ENCODE assay signal across 9 cellular contexts in genomic region chr15:77633134-77633912, GRCh38. TPM values are rescaled to one million over a fixed set of nuclear protein-coding genes. Genes with fewer than 3 reads are reported as not detected.
DNase-seq lines count a peak whose midpoint lies in the region; ATAC-seq, FAIRE-seq and TF ChIP-seq lines count a peak whose summit lies in the region.
"Had no signal": no experiment of that assay in that cellular context is flagged by ENCODE, and none has a peak within 500 bp of the region (broad histone marks: within the 10 kb centered on the region; RNA-seq: fewer than 3 reads in every experiment).

No MANE protein-coding gene starts in this region.

- no peaks in the 10 kb centered on the region for H3K36me3 Mint-ChIP-seq in activated T-helper 2 cell treated with anti-CD3 and anti-CD28 coated beads, Interferon-gamma antibody, Interleukin-2, Interleukin-4, amounts not matched to agents 10 μg/mL and 5 μg/mL and 100 μg/mL, durations not matched to agents 14 hours and 24 hours and 36 hours (ENCODE audit: low read depth)
- H3K36me3 Mint-ChIP-seq in nephron (ENCODE audit: low read depth) = no peaks in the 10 kb centered on the region
- no peaks in the 10 kb centered on the region for H3K36me3 Mint-ChIP-seq in stimulated activated naive CD8-positive, alpha-beta T cell treated with anti-CD3 and anti-CD28 coated beads, Interleukin-15, Interleukin-2, amounts not matched to agents 100 ng/mL and 50 ng/mL, for 24 hours (ENCODE audit: low read depth)

- no peaks in the 10 kb centered on the region for H3K9me3 Mint-ChIP-seq in activated T-helper 2 cell treated with anti-CD3 and anti-CD28 coated beads, Interferon-gamma antibody, Interleukin-2, Interleukin-4, amounts not matched to agents 10 μg/mL and 5 μg/mL and 100 μg/mL, durations not matched to agents 14 hours and 24 hours and 36 hours
- H3K9me3 Mint-ChIP-seq in nephron = no peaks in the 10 kb centered on the region
- no peaks in the 10 kb centered on the region for H3K9me3 Mint-ChIP-seq in stimulated activated naive CD8-positive, alpha-beta T cell treated with anti-CD3 and anti-CD28 coated beads, Interleukin-15, Interleukin-2, amounts not matched to agents 100 ng/mL and 50 ng/mL, for 24 hours

- H3K4me3 Mint-ChIP-seq in activated T-helper 2 cell treated with anti-CD3 and anti-CD28 coated beads, Interferon-gamma antibody, Interleukin-2, Interleukin-4, amounts not matched to agents 10 μg/mL and 5 μg/mL and 100 μg/mL, durations not matched to agents 14 hours and 24 hours and 36 hours (ENCODE audit: low read depth) = no peak overlapping the region
- peak overlapping the region; percentile 78 to 83 (median 79) for H3K4me3 Mint-ChIP-seq in nephron
- peak overlapping the region; percentile 32 for H3K4me3 Mint-ChIP-seq in stimulated activated naive CD8-positive, alpha-beta T cell treated with anti-CD3 and anti-CD28 coated beads, Interleukin-15, Interleukin-2, amounts not matched to agents 100 ng/mL and 50 ng/mL, for 24 hours

- peaks cover 7% of the 10 kb centered on the region for H3K4me1 Mint-ChIP-seq in activated T-helper 2 cell treated with anti-CD3 and anti-CD28 coated beads, Interferon-gamma antibody, Interleukin-2, Interleukin-4, amounts not matched to agents 10 μg/mL and 5 μg/mL and 100 μg/mL, durations not matched to agents 14 hours and 24 hours and 36 hours (ENCODE audit: low read depth)
- peaks cover 20% of the 10 kb centered on the region for H3K4me1 Mint-ChIP-seq in nephron
- peaks cover 3% of the 10 kb centered on the region for H3K4me1 Mint-ChIP-seq in stimulated activated naive CD8-positive, alpha-beta T cell treated with anti-CD3 and anti-CD28 coated beads, Interleukin-15, Interleukin-2, amounts not matched to agents 100 ng/mL and 50 ng/mL, for 24 hours (ENCODE audit: low read depth)

- no peak overlapping the region for H3K27ac Mint-ChIP-seq in activated T-helper 2 cell treated with anti-CD3 and anti-CD28 coated beads, Interferon-gamma antibody, Interleukin-2, Interleukin-4, amounts not matched to agents 10 μg/mL and 5 μg/mL and 100 μg/mL, durations not matched to agents 14 hours and 24 hours and 36 hours
- peak overlapping the region in 1 of 3 experiments; percentile 59 for H3K27ac Mint-ChIP-seq in nephron
- H3K27ac Mint-ChIP-seq in stimulated activated naive CD8-positive, alpha-beta T cell treated with anti-CD3 and anti-CD28 coated beads, Interleukin-15, Interleukin-2, amounts not matched to agents 100 ng/mL and 50 ng/mL, for 24 hours = no peak overlapping the region

- peak; percentile 90 for DNase-seq in Ammon's horn (ENCODE audit: low spot score)
- DNase-seq in HTR-8/SVneo (ENCODE audit: insufficient read length, low spot score) = peak; percentile 87
- peak; percentile 33 for DNase-seq in activated T-helper 2 cell treated with anti-CD3 and anti-CD28 coated beads, Interferon-gamma antibody, Interleukin-2, Interleukin-4, amounts not matched to agents 10 μg/mL and 5 μg/mL and 100 μg/mL, durations not matched to agents 14 hours and 24 hours and 36 hours (ENCODE audit: low spot score)
- peak; percentile 58 for DNase-seq in fibroblast of the conjunctiva (ENCODE audit: low read depth)

- intact Hi-C loops in activated T-helper 2 cell treated with anti-CD3 and anti-CD28 coated beads, Interferon-gamma antibody, Interleukin-2, Interleukin-4, amounts not matched to agents 10 μg/mL and 5 μg/mL and 100 μg/mL, durations not matched to agents 14 hours and 24 hours and 36 hours (cut with micrococcal nuclease) = no loop called here

- H3K27me3 Mint-ChIP-seq in activated T-helper 2 cell treated with anti-CD3 and anti-CD28 coated beads, Interferon-gamma antibody, Interleukin-2, Interleukin-4, amounts not matched to agents 10 μg/mL and 5 μg/mL and 100 μg/mL, durations not matched to agents 14 hours and 24 hours and 36 hours (ENCODE audit: low read depth) = peaks cover 44% of the 10 kb centered on the region
- peaks cover 58% of the 10 kb centered on the region for H3K27me3 Mint-ChIP-seq in nephron (ENCODE audit: low read depth)
- peaks cover 55% of the 10 kb centered on the region for H3K27me3 Mint-ChIP-seq in stimulated activated naive CD8-positive, alpha-beta T cell treated with anti-CD3 and anti-CD28 coated beads, Interleukin-15, Interleukin-2, amounts not matched to agents 100 ng/mL and 50 ng/mL, for 24 hours

- ATAC-seq in GM19023 (IDR thresholded peaks at IDR 0.05; ENCODE audit: unreplicated experiment) = peak; percentile 73

- TF ChIP-seq CTCF in nephron (IDR thresholded peaks at IDR 0.05; ENCODE audit: unreplicated experiment in 3 of 3) = peak; percentile 100

- FAIRE-seq in HTR-8/SVneo (lab: Jason Lieb, UNC) = peak; percentile 70

TF ChIP-seq in PFSK-1, 5 proteins besides CTCF, POLR2A, EP300 and RAD21:
- TF ChIP-seq TAF1 (IDR thresholded peaks at IDR 0.05; ENCODE audit: borderline replicate concordance, insufficient read depth, low read length) = no peak
- peak; percentile 92 for TF ChIP-seq FOXP2 (optimal IDR thresholded peaks at IDR 0.05; ENCODE audit: borderline replicate concordance, extremely low read depth, extremely low read length, insufficient read depth)
- peak; percentile 30; the same call in 1 of the 2 replicates for TF ChIP-seq SIN3A (IDR thresholded peaks at IDR 0.05; ENCODE audit: borderline replicate concordance, insufficient read depth, low read length)
- TF ChIP-seq REST (IDR thresholded peaks at IDR 0.05; ENCODE audit: insufficient read depth in 1 of 2, low read depth in 2 of 2, low read length in 2 of 2) = peak in 1 of 2 experiments; percentile 39; a peak in 1 of 4 replicates
- TF ChIP-seq POLR2AphosphoS5 (IDR thresholded peaks at IDR 0.05; ENCODE audit: low read depth, low read length) = peak; percentile 48

RNA-seq across cellular contexts. Expression of gene LINGO1, which starts 0.6 kb away (rescaled TPM):
- polyA plus RNA-seq in PFSK-1 (2012; ENCODE audit: insufficient read length, low read depth) = 211 TPM
- total RNA-seq in activated T-helper 2 cell treated with anti-CD3 and anti-CD28 coated beads, Interferon-gamma antibody, Interleukin-2, Interleukin-4, amounts not matched to agents 10 μg/mL and 5 μg/mL and 100 μg/mL, durations not matched to agents 14 hours and 24 hours and 36 hours = not detected in 2 replicates
- total RNA-seq: T-helper 1 cell treated with Interleukin-12 subunit alpha and Interleukin-12 subunit beta and Interleukin-4 antibody, amounts not matched to agents 30 ng/mL and 1 ng/mL, for 36 hours had no signal

Comparison
In these comparisons a context has a peak if more than half of its experiments do, and no peak if none do; other contexts are left out.
1. Peak in every context shown above with its lines: DNase-seq and ATAC-seq.
2. DNase-seq: peak in every context shown above with its lines; median percentile 90 in Ammon's horn; 87 in HTR-8/SVneo; 58 in fibroblast of the conjunctiva; 33 in activated T-helper 2 cell treated with anti-CD3 and anti-CD28 coated beads, Interferon-gamma antibody, Interleukin-2, Interleukin-4, amounts not matched to agents 10 μg/mL and 5 μg/mL and 100 μg/mL, durations not matched to agents 14 hours and 24 hours and 36 hours.